Comparison of ENCODE assay signal across 19 cellular contexts in the genomic region with DNA sequence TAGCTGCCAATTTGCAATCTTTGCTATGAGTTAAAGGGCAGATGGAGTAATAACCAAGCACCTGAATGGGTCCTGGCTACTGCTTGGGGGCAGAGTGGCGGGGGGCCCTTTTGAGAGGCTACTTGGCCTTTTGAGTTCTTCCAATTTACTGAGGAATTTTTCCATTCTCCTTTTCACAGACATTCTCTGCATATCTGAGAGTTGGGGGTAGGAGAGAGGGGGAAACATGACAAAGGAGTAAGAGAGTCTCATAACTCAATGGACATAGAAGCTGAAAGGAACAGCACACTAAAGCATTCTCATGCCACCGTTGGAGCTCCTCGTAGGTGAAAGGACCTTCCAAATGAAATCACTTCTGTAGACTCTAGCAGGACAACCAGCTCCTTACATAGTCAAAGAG.
"Had no signal": no experiment of that assay in that cellular context is flagged by ENCODE, and none has a peak within 500 bp of the region (broad histone marks: within the 10 kb centered on the region; RNA-seq: fewer than 3 reads in every experiment).

No MANE protein-coding gene starts in this region.

- H3K27ac ChIP-seq: SJSA1, SK-N-MC had no signal

- H3K4me3 ChIP-seq: SJSA1, SK-N-MC had no signal

- H3K36me3 ChIP-seq: SJSA1 had no signal

- DNase-seq: KBM-7, MV-4-11, NCI-H1048, NCI-H1105, NCI-H1417, NCI-H1436 treated with DMSO at 0.1 percent for 48 hours, NCI-H1694, NCI-H187 treated with DMSO at 0.1 percent for 48 hours, NCI-H2081, NCI-H2107, NCI-H2227 treated with DMSO at 0.1 percent for 48 hours, NCI-H524 treated with DMSO at 0.1 percent for 48 hours, NCI-H69, NCI-H774, Right ventricle myocardium superior, RPMI8226, SIG-M5 had no signal

- H3K4me1 ChIP-seq: SJSA1 had no signal

- H3K9me3 ChIP-seq: SJSA1 had no signal
